ENCODE assay signal across 8 cellular contexts in the genomic region with DNA sequence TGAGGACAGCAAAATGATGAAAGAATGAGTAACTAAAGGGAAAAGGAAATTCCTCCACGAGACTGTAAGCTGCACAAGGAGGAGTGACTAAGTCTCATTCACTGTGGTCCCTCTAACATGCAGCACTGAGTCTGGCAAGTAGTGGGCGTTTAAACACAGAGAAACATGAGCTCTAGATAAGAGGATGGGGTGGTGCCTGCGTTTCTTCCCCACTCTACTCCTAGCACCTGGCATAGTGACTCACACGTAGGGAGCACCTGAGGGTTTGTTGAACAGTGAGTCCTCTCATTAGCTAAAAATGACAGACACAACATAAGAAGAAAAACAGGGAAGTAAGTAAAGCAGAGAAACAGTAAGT.
A peak's percentile ranks its signal among the peaks of the same experiment; 100 is the strongest.
DNase-seq lines count a peak whose midpoint lies in the region; ATAC-seq and TF ChIP-seq lines count a peak whose summit lies in the region.

No MANE protein-coding gene starts in this region.

- no peaks in the 10 kb centered on the region for H3K27me3 ChIP-seq in GM23248 (replicated peaks; ENCODE audit: insufficient read depth)
- no peaks in the 10 kb centered on the region for H3K27me3 ChIP-seq in Karpas-422 (ENCODE audit: low read length)

- peak overlapping the region; percentile 69 for H3K4me2 ChIP-seq in GM23248 (ENCODE audit: unreplicated experiment)
- H3K4me2 ChIP-seq in Karpas-422 (ENCODE audit: low read depth, low read length, poor library complexity, severe bottlenecking), result no peak overlapping the region

- ATAC-seq in GM21528 (IDR thresholded peaks at IDR 0.05; ENCODE audit: low FRiP score, unreplicated experiment) (no peak), HG03457 (IDR thresholded peaks at IDR 0.05; ENCODE audit: unreplicated experiment) (no peak)

- H3K36me3 ChIP-seq in GM23248 (ENCODE audit: low read depth) (peaks cover 73% of the 10 kb centered on the region), Karpas-422 (ENCODE audit: insufficient read depth, low read length) (no peaks in the 10 kb centered on the region)

- WGBS in GM23248 (ENCODE audit: low coverage in 1 of 2, low lambda C conversion rate in 2 of 2, missing lambda C conversion rate in 2 of 2), 2 experiments, result 0 to 2% methylated on average over 4 of the region's 4 CpGs
- 44 to 54% methylated on average over 4 of the region's 4 CpGs for WGBS in lower leg skin, 2 donors

- H4K20me1 ChIP-seq in GM23248 (ENCODE audit: insufficient read depth), result no peaks in the 10 kb centered on the region
- no peaks in the 10 kb centered on the region for H4K20me1 ChIP-seq in Karpas-422 (ENCODE audit: insufficient read depth, low read depth, low read length)

- H3K79me2 ChIP-seq in GM23248 (ENCODE audit: insufficient read depth) (peaks cover 58% of the 10 kb centered on the region), Karpas-422 (ENCODE audit: low read length) (no peaks in the 10 kb centered on the region)

- no peak for TF ChIP-seq CTCF in lower leg skin (IDR thresholded peaks at IDR 0.05)

- H3K4me1 ChIP-seq in GM23248 (ENCODE audit: insufficient read depth) (peaks cover 34% of the 10 kb centered on the region), Karpas-422 (ENCODE audit: low read length) (no peaks in the 10 kb centered on the region)

- peaks cover 75% of the 10 kb centered on the region for H3F3A ChIP-seq in GM23248 (ENCODE audit: insufficient read depth)

- H3K9me3 ChIP-seq in GM23248 (ENCODE audit: low read depth) (no peaks in the 10 kb centered on the region), Karpas-422 (ENCODE audit: low read length) (no peaks in the 10 kb centered on the region)

- DNase-seq in GM23248 (peak; percentile 97), NCI-H460 (ENCODE audit: extremely low read depth, low read depth) (peak; percentile 22), erythroblast (lab: John Stamatoyannopoulos, UW) (peak; percentile 16 to 52), skeletal muscle cell (ENCODE audit: low read depth) (peak; percentile 92), Karpas-422 (no peak), lower leg skin (ENCODE audit: low spot score in 2 of 2) (no peak)

- intact Hi-C loops in lower leg skin (cut with DNase I; ENCODE audit: low total_unique reads), result no loop called here

- no peak for TF ChIP-seq POLR2A in erythroblast (IDR thresholded peaks at IDR 0.05; ENCODE audit: low read length)
- TF ChIP-seq POLR2A in lower leg skin (IDR thresholded peaks at IDR 0.05), result no peak

- H2AFZ ChIP-seq in GM23248 (no peak overlapping the region), Karpas-422 (ENCODE audit: low read length) (no peak overlapping the region)

- H3K9me2 ChIP-seq in GM23248 (ENCODE audit: insufficient read depth), result no peaks in the 10 kb centered on the region
- no peaks in the 10 kb centered on the region for H3K9me2 ChIP-seq in Karpas-422 (replicated peaks; ENCODE audit: insufficient read depth, low read length)

- H3K4me3 ChIP-seq in GM23248 (no peak overlapping the region), skeletal muscle cell (ENCODE audit: low read depth, low read length) (no peak overlapping the region), Karpas-422 (ENCODE audit: low read length) (no peak overlapping the region), lower leg skin (ENCODE audit: low read depth, poor library complexity, severe bottlenecking) (no peak overlapping the region)

- H3K9ac ChIP-seq in GM23248 (peak overlapping the region; percentile 58), Karpas-422 (ENCODE audit: low read length) (no peak overlapping the region)

- H3K27ac ChIP-seq in GM23248 (peak overlapping the region; percentile 92), Karpas-422 (ENCODE audit: low read length) (no peak overlapping the region)

- in situ Hi-C loops in GM23248 (cut with MboI), result no loop called here

Comparison
In these comparisons a context has a peak if more than half of its experiments do, and no peak if none do; other contexts are left out.
1. DNase-seq: peak in GM23248 (single experiment), NCI-H460 (single experiment), erythroblast (2 of 2) and skeletal muscle cell (single experiment); none in Karpas-422 (single experiment) and lower leg skin (0 of 2).